8 cellular contexts compared by ENCODE assay signal in genomic region chr17:44222112-44222869, GRCh38. TPM values are rescaled to one million over a fixed set of nuclear protein-coding genes. Genes with fewer than 3 reads are reported as not detected.
DNase-seq lines count a peak whose midpoint lies in the region; ATAC-seq, FAIRE-seq and TF ChIP-seq lines count a peak whose summit lies in the region.

No MANE protein-coding gene starts in this region.

- H3K9me2 ChIP-seq in Karpas-422 (replicated peaks; ENCODE audit: insufficient read depth, low read length), result no peaks in the 10 kb centered on the region

- no peak for FAIRE-seq in D721Med (lab: Jason Lieb, UNC)

- ATAC-seq in DND-41 (ENCODE audit: insufficient read depth, low read depth) (no peak), left ventricle myocardium superior (peak; percentile 56), HG03571 (IDR thresholded peaks at IDR 0.05; ENCODE audit: unreplicated experiment) (no peak)

- H3K27me3 ChIP-seq in DND-41 (ENCODE audit: insufficient read depth, low read length, poor library complexity) (no peaks in the 10 kb centered on the region), Karpas-422 (ENCODE audit: low read length) (no peaks in the 10 kb centered on the region), ascending aorta (no peaks in the 10 kb centered on the region), ovary (no peaks in the 10 kb centered on the region)

- peaks cover 6% of the 10 kb centered on the region; the same call in 1 of the 2 replicates for H3K36me3 ChIP-seq in DND-41 (ENCODE audit: insufficient read depth, low read length)
- H3K36me3 ChIP-seq in Karpas-422 (ENCODE audit: insufficient read depth, low read length), result 0 out of 2 replicates have a peak, but pooled peaks cover 3% of the 10 kb centered on the region
- H3K36me3 ChIP-seq in ascending aorta, result no peaks in the 10 kb centered on the region
- no peaks in the 10 kb centered on the region for H3K36me3 ChIP-seq in ovary

- H3K9ac ChIP-seq in DND-41 (ENCODE audit: low read depth, low read length), result no peak overlapping the region
- H3K9ac ChIP-seq in Karpas-422 (ENCODE audit: low read length), result peak overlapping the region; percentile 95

- H3K4me2 ChIP-seq in DND-41 (ENCODE audit: insufficient read depth, low read length) (peak overlapping the region; percentile 96; the same call in 1 of the 2 replicates), Karpas-422 (ENCODE audit: low read depth, low read length, poor library complexity, severe bottlenecking) (peak overlapping the region; percentile 98)

- TF ChIP-seq EP300 in ovary (IDR thresholded peaks at IDR 0.05), result no peak

- H2AFZ ChIP-seq in DND-41 (ENCODE audit: low read depth, low read length) (no peak overlapping the region), Karpas-422 (ENCODE audit: low read length) (no peak overlapping the region)

- intact Hi-C loops in ascending aorta (cut with DNase I) (no loop called here), left ventricle myocardium superior (cut with micrococcal nuclease) (no loop called here), ovary (cut with DNase I) (loop anchor here in 1 of 4 donors (5.0 kb wide), 2 partner anchors 85 to 105 kb away; partner anchors contain the start of gene RUNDC3A)

- H4K20me1 ChIP-seq in DND-41 (ENCODE audit: insufficient read depth, low read length) (peaks cover 14% of the 10 kb centered on the region), Karpas-422 (ENCODE audit: insufficient read depth, low read depth, low read length) (peaks cover 8% of the 10 kb centered on the region; the same call in 1 of the 2 replicates)

- DNase-seq in DND-41 (no peak), Karpas-422 (peak; percentile 71), RPMI8226 (peak; percentile 65), ascending aorta (ENCODE audit: low spot score in 2 of 2) (peak in 1 of 2 donors; percentile 91), left ventricle myocardium superior (peak; percentile 85), ovary (peak; percentile 76 to 82 (median 79)), D721Med (ENCODE audit: insufficient read length, low spot score) (no peak)

- H3K27ac ChIP-seq in DND-41 (ENCODE audit: low read length) (no peak overlapping the region), Karpas-422 (ENCODE audit: low read length) (no peak overlapping the region), ascending aorta (peak overlapping the region; percentile 91 to 99), ovary (peak overlapping the region; percentile 87 to 99)

- TF ChIP-seq CTCF in DND-41 (IDR thresholded peaks at IDR 0.05; ENCODE audit: borderline replicate concordance, extremely low read depth, low read length, poor library complexity, severe bottlenecking) (no peak), ascending aorta (IDR thresholded peaks at IDR 0.05) (peak in 2 of 3 experiments; percentile 9 to 24), ovary (IDR thresholded peaks at IDR 0.05) (peak in 2 of 3 donors; percentile 10 to 33), D721Med (IDR thresholded peaks at IDR 0.05; ENCODE audit: insufficient read depth, missing control alignments) (no peak)

- peak; percentile 43 for TF ChIP-seq POLR2A in ovary (IDR thresholded peaks at IDR 0.05)

- H3K4me1 ChIP-seq in DND-41 (ENCODE audit: insufficient read depth, low read length), result peaks cover 15% of the 10 kb centered on the region
- peaks cover 20% of the 10 kb centered on the region for H3K4me1 ChIP-seq in Karpas-422 (ENCODE audit: low read length)
- H3K4me1 ChIP-seq in ascending aorta, result peaks cover 9 to 22% of the 10 kb centered on the region in 2 donors
- peaks cover 15% of the 10 kb centered on the region for H3K4me1 ChIP-seq in ovary (ENCODE audit: insufficient read depth)

- H3K79me2 ChIP-seq in DND-41 (ENCODE audit: insufficient read depth, low read length) (peaks cover 46% of the 10 kb centered on the region), Karpas-422 (ENCODE audit: low read length) (peaks cover 16% of the 10 kb centered on the region)

- WGBS in ovary, 3 donors, result 0 to 3% (median 1%) methylated on average over 36 of the region's 36 CpGs

- no peaks in the 10 kb centered on the region for H3K9me3 ChIP-seq in DND-41 (ENCODE audit: insufficient read depth, low read length, severe bottlenecking)
- H3K9me3 ChIP-seq in Karpas-422 (ENCODE audit: low read length), result no peaks in the 10 kb centered on the region
- no peaks in the 10 kb centered on the region for H3K9me3 ChIP-seq in ascending aorta
- no peaks in the 10 kb centered on the region for H3K9me3 ChIP-seq in ovary

- H3K4me3 ChIP-seq in DND-41 (ENCODE audit: low read depth in 1 of 2, low read length in 2 of 2), result 0 out of 4 replicates have a peak overlapping the region, but pooled peaks of 1 of the 2 experiments have one; percentile 75
- H3K4me3 ChIP-seq in Karpas-422 (ENCODE audit: low read length), result peak overlapping the region; percentile 90; the same call in 1 of the 2 replicates
- H3K4me3 ChIP-seq in ascending aorta, result peak overlapping the region; percentile 88 to 95
- H3K4me3 ChIP-seq in ovary, result peak overlapping the region; percentile 94

RNA-seq across cellular contexts. Expression of gene UBTF, which starts 2.8 kb away (rescaled TPM):
- 57.8 and 150 TPM in 2 replicates for total RNA-seq in Karpas-422 (2014; rRNA removed; shearing (Covaris generic); ENCODE audit: low replicate concordance)
- total RNA-seq in ascending aorta (25.1 TPM), left ventricle myocardium superior (65.2 TPM), ovary (100 to 1,000 TPM in 1 of 7 donors, 10 to 100 TPM in 6; 29.6 to 128 (median 81.5) TPM)
- polyA plus RNA-seq in ovary, result 10 to 100 TPM; 44.1 to 85.1 TPM

RNA-seq across cellular contexts. Expression of gene ATXN7L3, which starts 22.6 kb away (rescaled TPM):
- total RNA-seq in Karpas-422 (2014; rRNA removed; shearing (Covaris generic); ENCODE audit: low replicate concordance), result 29.0 and 54.7 TPM in 2 replicates
- total RNA-seq in ascending aorta (62.8 TPM), left ventricle myocardium superior (36.0 TPM), ovary (10 to 100 TPM; 25.3 to 97.4 (median 72.6) TPM)
- 10 to 100 TPM; 33.6 to 45.1 TPM for polyA plus RNA-seq in ovary

RNA-seq across cellular contexts. Expression of gene TMUB2, which starts 35.5 kb away (rescaled TPM):
- total RNA-seq in Karpas-422 (2014; rRNA removed; shearing (Covaris generic); ENCODE audit: low replicate concordance), result 29.3 and 36.5 TPM in 2 replicates
- total RNA-seq in ascending aorta (27.9 TPM), left ventricle myocardium superior (23.6 TPM), ovary (10 to 100 TPM; 18.7 to 37.0 (median 28.6) TPM)
- polyA plus RNA-seq in ovary, result 10 to 100 TPM; 22.5 to 36.8 TPM

RNA-seq across cellular contexts. Expression of gene SLC4A1, which starts 45.6 kb away (rescaled TPM):
- 0.14 and 0.19 TPM in 2 replicates for total RNA-seq in Karpas-422 (2014; rRNA removed; shearing (Covaris generic); ENCODE audit: low replicate concordance)
- 2.4 TPM for total RNA-seq in ascending aorta
- not detected for total RNA-seq in left ventricle myocardium superior
- total RNA-seq in ovary, result 1 to 10 TPM in 1 of 7 donors, under 1 TPM in 3, not detected in 3; 0.08 to 3.2 (median 0.35) TPM
- not detected for polyA plus RNA-seq in ovary

RNA-seq across cellular contexts. Expression of gene ASB16, which starts 51.8 kb away (rescaled TPM):
- not detected in 2 replicates for total RNA-seq in Karpas-422 (2014; rRNA removed; shearing (Covaris generic); ENCODE audit: low replicate concordance)
- not detected for total RNA-seq in ascending aorta
- 17.0 TPM for total RNA-seq in left ventricle myocardium superior
- total RNA-seq in ovary, result 1 to 10 TPM in 3 of 7 donors, under 1 TPM in 3, not detected in 1; 0.24 to 1.8 (median 0.98) TPM
- polyA plus RNA-seq in ovary, result 1 to 10 TPM in 1 of 2 donors, under 1 TPM in 1; 0.10 to 1.3 TPM

Comparison
In these comparisons a context has a peak if more than half of its experiments do, and no peak if none do; other contexts are left out.
1. DNase-seq: peak in Karpas-422 (single experiment), RPMI8226 (single experiment), left ventricle myocardium superior (single experiment) and ovary (5 of 5); none in DND-41 (single experiment) and D721Med (single experiment).
2. H3K27ac ChIP-seq: peak in ascending aorta (2 of 2) and ovary (2 of 2); none in DND-41 (single experiment) and Karpas-422 (single experiment).
3. CTCF ChIP-seq: peak in ascending aorta (2 of 3) and ovary (2 of 3); none in DND-41 (single experiment) and D721Med (single experiment).